Comparison of ENCODE assay signal across 1 cellular context in genomic region chr11:2415601-2416380, GRCh38.
TF ChIP-seq lines count a peak whose summit lies in the region.

No MANE protein-coding gene starts in this region.

TF ChIP-seq in K562, 482 proteins besides CTCF, POLR2A, EP300 and RAD21:
- TF ChIP-seq MAX (CRISPR knock-in tag; IDR thresholded peaks at IDR 0.05) (peak; percentile 47; the same call in 1 of the 2 replicates), CTCFL (IDR thresholded peaks at IDR 0.05; ENCODE audit: borderline replicate concordance, insufficient read depth, low read depth, low read length, poor library complexity, severe bottlenecking) (peak; percentile 31), ZNF282 (CRISPR knock-in tag; IDR thresholded peaks at IDR 0.05) (0 out of 2 replicates have a peak, but pooled peaks have one; percentile 63), NFIX (CRISPR knock-in tag; IDR thresholded peaks at IDR 0.05; ENCODE audit: low read depth) (no peak), SREBF1 (IDR thresholded peaks at IDR 0.05; ENCODE audit: borderline replicate concordance, low read depth, low read length) (no peak), ZNF551 (CRISPR knock-in tag; IDR thresholded peaks at IDR 0.05) (no peak), ZKSCAN1 (IDR thresholded peaks at IDR 0.05; ENCODE audit: low read depth, low read length) (no peak), FOXK2 (conservative IDR thresholded peaks at IDR 0.05 in 1 of 2, IDR thresholded peaks at IDR 0.05 in 1 of 2; ENCODE audit: low read depth in 2 of 2) (no peak), ZBTB7A (IDR thresholded peaks at IDR 0.05; ENCODE audit: borderline replicate concordance, control insufficient read depth, low read depth, low read length) (peak; percentile 49; the same call in 1 of the 2 replicates), NRF1 (conservative IDR thresholded peaks at IDR 0.05 in 1 of 2, IDR thresholded peaks at IDR 0.05 in 1 of 2) (peak; percentile 11 to 29; a peak in 3 of 4 replicates), MYC (IDR thresholded peaks at IDR 0.05; ENCODE audit: low read depth, low read length) (0 out of 2 replicates have a peak, but pooled peaks have one; percentile 22), MYC (CRISPR knock-in tag; IDR thresholded peaks at IDR 0.05; ENCODE audit: borderline replicate concordance, low read depth) (no peak), TEAD1 (CRISPR knock-in tag; IDR thresholded peaks at IDR 0.05) (no peak), CBFB (CRISPR knock-in tag; IDR thresholded peaks at IDR 0.05) (peak; percentile 79), ZNF280B (CRISPR knock-in tag; IDR thresholded peaks at IDR 0.05) (no peak)
- TF ChIP-seq, protein P1, sequence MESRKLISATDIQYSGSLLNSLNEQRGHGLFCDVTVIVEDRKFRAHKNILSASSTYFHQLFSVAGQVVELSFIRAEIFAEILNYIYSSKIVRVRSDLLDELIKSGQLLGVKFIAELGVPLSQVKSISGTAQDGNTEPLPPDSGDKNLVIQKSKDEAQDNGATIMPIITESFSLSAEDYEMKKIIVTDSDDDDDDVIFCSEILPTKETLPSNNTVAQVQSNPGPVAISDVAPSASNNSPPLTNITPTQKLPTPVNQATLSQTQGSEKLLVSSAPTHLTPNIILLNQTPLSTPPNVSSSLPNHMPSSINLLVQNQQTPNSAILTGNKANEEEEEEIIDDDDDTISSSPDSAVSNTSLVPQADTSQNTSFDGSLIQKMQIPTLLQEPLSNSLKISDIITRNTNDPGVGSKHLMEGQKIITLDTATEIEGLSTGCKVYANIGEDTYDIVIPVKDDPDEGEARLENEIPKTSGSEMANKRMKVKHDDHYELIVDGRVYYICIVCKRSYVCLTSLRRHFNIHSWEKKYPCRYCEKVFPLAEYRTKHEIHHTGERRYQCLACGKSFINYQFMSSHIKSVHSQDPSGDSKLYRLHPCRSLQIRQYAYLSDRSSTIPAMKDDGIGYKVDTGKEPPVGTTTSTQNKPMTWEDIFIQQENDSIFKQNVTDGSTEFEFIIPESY (CRISPR knock-in tag; IDR thresholded peaks at IDR 0.05) = peak; percentile 96
- TF ChIP-seq, protein P2, sequence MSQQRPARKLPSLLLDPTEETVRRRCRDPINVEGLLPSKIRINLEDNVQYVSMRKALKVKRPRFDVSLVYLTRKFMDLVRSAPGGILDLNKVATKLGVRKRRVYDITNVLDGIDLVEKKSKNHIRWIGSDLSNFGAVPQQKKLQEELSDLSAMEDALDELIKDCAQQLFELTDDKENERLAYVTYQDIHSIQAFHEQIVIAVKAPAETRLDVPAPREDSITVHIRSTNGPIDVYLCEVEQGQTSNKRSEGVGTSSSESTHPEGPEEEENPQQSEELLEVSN (IDR thresholded peaks at IDR 0.05; ENCODE audit: borderline replicate concordance in 1 of 2, extremely low read depth in 1 of 2, insufficient read depth in 1 of 2, insufficient read length in 1 of 2, low read depth in 1 of 2, low read length in 1 of 2, poor library complexity in 1 of 2, severe bottlenecking in 1 of 2) = peak in 1 of 2 experiments; percentile 43
- TF ChIP-seq, protein P3, sequence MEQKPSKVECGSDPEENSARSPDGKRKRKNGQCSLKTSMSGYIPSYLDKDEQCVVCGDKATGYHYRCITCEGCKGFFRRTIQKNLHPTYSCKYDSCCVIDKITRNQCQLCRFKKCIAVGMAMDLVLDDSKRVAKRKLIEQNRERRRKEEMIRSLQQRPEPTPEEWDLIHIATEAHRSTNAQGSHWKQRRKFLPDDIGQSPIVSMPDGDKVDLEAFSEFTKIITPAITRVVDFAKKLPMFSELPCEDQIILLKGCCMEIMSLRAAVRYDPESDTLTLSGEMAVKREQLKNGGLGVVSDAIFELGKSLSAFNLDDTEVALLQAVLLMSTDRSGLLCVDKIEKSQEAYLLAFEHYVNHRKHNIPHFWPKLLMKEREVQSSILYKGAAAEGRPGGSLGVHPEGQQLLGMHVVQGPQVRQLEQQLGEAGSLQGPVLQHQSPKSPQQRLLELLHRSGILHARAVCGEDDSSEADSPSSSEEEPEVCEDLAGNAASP (IDR thresholded peaks at IDR 0.05) = no peak
